In genomic region chr5:166172597-166172996, GRCh38 we compare ENCODE assay signal across 19 cellular contexts.
DNase-seq lines count a peak whose midpoint lies in the region; ATAC-seq and TF ChIP-seq lines count a peak whose summit lies in the region.
"Had no signal": no experiment of that assay in that cellular context is flagged by ENCODE, and none has a peak within 500 bp of the region (broad histone marks: within the 10 kb centered on the region; RNA-seq: fewer than 3 reads in every experiment).

No MANE protein-coding gene starts in this region.

- peak overlapping the region; percentile 21 for H3K27ac ChIP-seq in neural cell (ENCODE audit: low read length)
- H3K27ac ChIP-seq: 22Rv1; A549; BLaER1 treated with 17β-estradiol and CSF1 and Interleukin-3, amounts not matched to agents 10 nM and 100 nM; C4-2B had no signal

- H3K9ac ChIP-seq in neural cell (ENCODE audit: low read length) = no peak overlapping the region
- H3K9ac ChIP-seq: BLaER1 treated with 17β-estradiol and CSF1 and Interleukin-3, amounts not matched to agents 10 nM and 100 nM had no signal

- H2AFZ ChIP-seq in neural cell (ENCODE audit: low read depth, low read length) = no peak overlapping the region

- no peaks in the 10 kb centered on the region for H3K9me2 ChIP-seq in neural cell (ENCODE audit: insufficient read depth, low read length)

- no peaks in the 10 kb centered on the region for H3K36me3 ChIP-seq in neural cell (ENCODE audit: insufficient read depth, low read length)
- H3K36me3 ChIP-seq: BLaER1 treated with 17β-estradiol and CSF1 and Interleukin-3, amounts not matched to agents 10 nM and 100 nM had no signal

- TF ChIP-seq EP300 in neural cell (conservative IDR thresholded peaks at IDR 0.05; ENCODE audit: poor library complexity, severe bottlenecking) = peak; percentile 93

- no peak for TF ChIP-seq CTCF in neural cell (IDR thresholded peaks at IDR 0.05; ENCODE audit: poor library complexity, severe bottlenecking)

- H3K9me3 ChIP-seq in neural cell (ENCODE audit: low read length) = no peaks in the 10 kb centered on the region
- H3K9me3 ChIP-seq: A549; BLaER1 treated with 17β-estradiol and CSF1 and Interleukin-3, amounts not matched to agents 10 nM and 100 nM; Caco-2 had no signal

- H3K4me3 ChIP-seq in neural cell (ENCODE audit: low read length) = peak overlapping the region; percentile 19
- H3K4me3 ChIP-seq: A549; BLaER1 treated with 17β-estradiol and CSF1 and Interleukin-3, amounts not matched to agents 10 nM and 100 nM; GM12878 had no signal

- no peaks in the 10 kb centered on the region for H3K79me2 ChIP-seq in neural cell (replicated peaks; ENCODE audit: insufficient read depth, low read length)

- no peak overlapping the region for H3K4me2 ChIP-seq in neural cell (ENCODE audit: low read length)
- H3K4me2 ChIP-seq: A549; BLaER1 treated with 17β-estradiol and CSF1 and Interleukin-3, amounts not matched to agents 10 nM and 100 nM had no signal

- H3F3A ChIP-seq in neural cell (ENCODE audit: insufficient read depth, low read length, poor library complexity, severe bottlenecking) = no peaks in the 10 kb centered on the region

- H3K27me3 ChIP-seq in neural cell (ENCODE audit: insufficient read depth, low read depth, low read length) = no peaks in the 10 kb centered on the region
- H3K27me3 ChIP-seq: BLaER1 treated with 17β-estradiol and CSF1 and Interleukin-3, amounts not matched to agents 10 nM and 100 nM had no signal

- H4K20me1 ChIP-seq in neural cell (ENCODE audit: insufficient read depth) = no peaks in the 10 kb centered on the region
- H4K20me1 ChIP-seq: BLaER1 treated with 17β-estradiol and CSF1 and Interleukin-3, amounts not matched to agents 10 nM and 100 nM had no signal

- DNase-seq in ELF-1 (ENCODE audit: low read depth, low spot score) (peak; percentile 3), NCI-H69 (lab: John Stamatoyannopoulos, UW) (peak; percentile 19), retina (peak; percentile 38), EL (no peak)
- DNase-seq: AML-193; Caco-2; Calu3; CD4-positive, alpha-beta T cell; CD8-positive, alpha-beta T cell; DMS79 treated with DMSO at 0.1 percent for 48 hours; GDM1 had no signal

- ATAC-seq in GM21360 (IDR thresholded peaks at IDR 0.05; ENCODE audit: unreplicated experiment) = no peak
- ATAC-seq in HG03565 (IDR thresholded peaks at IDR 0.05; ENCODE audit: unreplicated experiment) = no peak
- ATAC-seq: A549; CD8-positive, alpha-beta T cell; GM12878 had no signal

- peak; percentile 40 for TF ChIP-seq RAD21 in neural cell (conservative IDR thresholded peaks at IDR 0.05)

TF ChIP-seq in neural cell, 6 proteins besides CTCF, POLR2A, EP300 and RAD21:
- TF ChIP-seq SMC3 (conservative IDR thresholded peaks at IDR 0.05; ENCODE audit: poor library complexity) (no peak), POLR2AphosphoS5 (IDR thresholded peaks at IDR 0.05) (peak; percentile 67)
